1 cellular context compared by ENCODE assay signal in the genomic region with DNA sequence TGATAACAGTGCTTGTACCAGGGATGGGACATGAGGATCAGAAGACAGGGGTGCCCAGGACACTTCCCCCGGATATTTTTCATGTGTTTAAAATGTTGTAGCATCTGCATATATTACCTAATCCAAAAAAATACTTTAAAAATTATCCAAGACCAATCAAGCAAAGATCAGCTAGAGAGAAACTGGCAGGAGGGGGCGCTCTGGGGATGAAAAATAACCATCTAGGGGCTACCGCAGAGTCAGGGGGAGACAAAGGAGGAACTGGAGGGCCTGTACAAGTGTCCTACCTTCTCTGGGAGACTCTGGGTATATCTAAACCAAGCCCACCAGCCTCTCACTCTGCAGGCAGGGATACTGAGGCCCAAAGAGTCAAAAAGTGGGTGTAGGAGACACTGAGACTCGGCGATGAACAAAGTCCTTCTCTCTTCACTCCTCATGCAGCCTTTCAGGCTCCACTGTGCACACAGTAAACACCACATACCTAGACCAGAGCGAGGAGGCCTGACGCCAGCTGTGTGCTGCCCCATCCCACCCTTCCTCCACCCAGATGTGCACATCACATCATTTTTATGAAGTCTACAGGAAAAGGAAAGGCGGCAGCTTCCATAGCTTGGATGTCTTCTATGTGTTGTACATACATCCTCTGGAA.
TF ChIP-seq lines count a peak whose summit lies in the region.

No MANE protein-coding gene starts in this region.

TF ChIP-seq in A549, 52 proteins besides CTCF, POLR2A, EP300 and RAD21 (continued from another document):
- TF ChIP-seq, protein P1, sequence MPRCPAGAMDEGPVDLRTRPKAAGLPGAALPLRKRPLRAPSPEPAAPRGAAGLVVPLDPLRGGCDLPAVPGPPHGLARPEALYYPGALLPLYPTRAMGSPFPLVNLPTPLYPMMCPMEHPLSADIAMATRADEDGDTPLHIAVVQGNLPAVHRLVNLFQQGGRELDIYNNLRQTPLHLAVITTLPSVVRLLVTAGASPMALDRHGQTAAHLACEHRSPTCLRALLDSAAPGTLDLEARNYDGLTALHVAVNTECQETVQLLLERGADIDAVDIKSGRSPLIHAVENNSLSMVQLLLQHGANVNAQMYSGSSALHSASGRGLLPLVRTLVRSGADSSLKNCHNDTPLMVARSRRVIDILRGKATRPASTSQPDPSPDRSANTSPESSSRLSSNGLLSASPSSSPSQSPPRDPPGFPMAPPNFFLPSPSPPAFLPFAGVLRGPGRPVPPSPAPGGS (IDR thresholded peaks at IDR 0.05), result no peak
- TF ChIP-seq EHMT2 (IDR thresholded peaks at IDR 0.05; ENCODE audit: low read depth) (no peak), HOXA7 (CRISPR knock-in tag; IDR thresholded peaks at IDR 0.05) (no peak), HOXB5 (CRISPR knock-in tag; IDR thresholded peaks at IDR 0.05) (no peak), ZSCAN20 (CRISPR knock-in tag; IDR thresholded peaks at IDR 0.05) (no peak), NFE2L2 (conservative IDR thresholded peaks at IDR 0.05; ENCODE audit: low read length) (no peak), FOSB (CRISPR knock-in tag; IDR thresholded peaks at IDR 0.05) (no peak)
- TF ChIP-seq, protein P2, sequence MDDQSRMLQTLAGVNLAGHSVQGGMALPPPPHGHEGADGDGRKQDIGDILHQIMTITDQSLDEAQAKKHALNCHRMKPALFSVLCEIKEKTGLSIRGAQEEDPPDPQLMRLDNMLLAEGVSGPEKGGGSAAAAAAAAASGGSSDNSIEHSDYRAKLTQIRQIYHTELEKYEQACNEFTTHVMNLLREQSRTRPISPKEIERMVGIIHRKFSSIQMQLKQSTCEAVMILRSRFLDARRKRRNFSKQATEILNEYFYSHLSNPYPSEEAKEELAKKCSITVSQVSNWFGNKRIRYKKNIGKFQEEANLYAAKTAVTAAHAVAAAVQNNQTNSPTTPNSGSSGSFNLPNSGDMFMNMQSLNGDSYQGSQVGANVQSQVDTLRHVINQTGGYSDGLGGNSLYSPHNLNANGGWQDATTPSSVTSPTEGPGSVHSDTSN (IDR thresholded peaks at IDR 0.05), result no peak
- TF ChIP-seq, protein P3, sequence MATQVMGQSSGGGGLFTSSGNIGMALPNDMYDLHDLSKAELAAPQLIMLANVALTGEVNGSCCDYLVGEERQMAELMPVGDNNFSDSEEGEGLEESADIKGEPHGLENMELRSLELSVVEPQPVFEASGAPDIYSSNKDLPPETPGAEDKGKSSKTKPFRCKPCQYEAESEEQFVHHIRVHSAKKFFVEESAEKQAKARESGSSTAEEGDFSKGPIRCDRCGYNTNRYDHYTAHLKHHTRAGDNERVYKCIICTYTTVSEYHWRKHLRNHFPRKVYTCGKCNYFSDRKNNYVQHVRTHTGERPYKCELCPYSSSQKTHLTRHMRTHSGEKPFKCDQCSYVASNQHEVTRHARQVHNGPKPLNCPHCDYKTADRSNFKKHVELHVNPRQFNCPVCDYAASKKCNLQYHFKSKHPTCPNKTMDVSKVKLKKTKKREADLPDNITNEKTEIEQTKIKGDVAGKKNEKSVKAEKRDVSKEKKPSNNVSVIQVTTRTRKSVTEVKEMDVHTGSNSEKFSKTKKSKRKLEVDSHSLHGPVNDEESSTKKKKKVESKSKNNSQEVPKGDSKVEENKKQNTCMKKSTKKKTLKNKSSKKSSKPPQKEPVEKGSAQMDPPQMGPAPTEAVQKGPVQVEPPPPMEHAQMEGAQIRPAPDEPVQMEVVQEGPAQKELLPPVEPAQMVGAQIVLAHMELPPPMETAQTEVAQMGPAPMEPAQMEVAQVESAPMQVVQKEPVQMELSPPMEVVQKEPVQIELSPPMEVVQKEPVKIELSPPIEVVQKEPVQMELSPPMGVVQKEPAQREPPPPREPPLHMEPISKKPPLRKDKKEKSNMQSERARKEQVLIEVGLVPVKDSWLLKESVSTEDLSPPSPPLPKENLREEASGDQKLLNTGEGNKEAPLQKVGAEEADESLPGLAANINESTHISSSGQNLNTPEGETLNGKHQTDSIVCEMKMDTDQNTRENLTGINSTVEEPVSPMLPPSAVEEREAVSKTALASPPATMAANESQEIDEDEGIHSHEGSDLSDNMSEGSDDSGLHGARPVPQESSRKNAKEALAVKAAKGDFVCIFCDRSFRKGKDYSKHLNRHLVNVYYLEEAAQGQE (IDR thresholded peaks at IDR 0.05), result no peak
- TF ChIP-seq, protein P4, sequence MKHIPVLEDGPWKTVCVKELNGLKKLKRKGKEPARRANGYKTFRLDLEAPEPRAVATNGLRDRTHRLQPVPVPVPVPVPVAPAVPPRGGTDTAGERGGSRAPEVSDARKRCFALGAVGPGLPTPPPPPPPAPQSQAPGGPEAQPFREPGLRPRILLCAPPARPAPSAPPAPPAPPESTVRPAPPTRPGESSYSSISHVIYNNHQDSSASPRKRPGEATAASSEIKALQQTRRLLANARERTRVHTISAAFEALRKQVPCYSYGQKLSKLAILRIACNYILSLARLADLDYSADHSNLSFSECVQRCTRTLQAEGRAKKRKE (CRISPR knock-in tag; IDR thresholded peaks at IDR 0.05; ENCODE audit: low read depth), result no peak
- TF ChIP-seq, protein P5, sequence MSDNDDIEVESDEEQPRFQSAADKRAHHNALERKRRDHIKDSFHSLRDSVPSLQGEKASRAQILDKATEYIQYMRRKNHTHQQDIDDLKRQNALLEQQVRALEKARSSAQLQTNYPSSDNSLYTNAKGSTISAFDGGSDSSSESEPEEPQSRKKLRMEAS (IDR thresholded peaks at IDR 0.05), result no peak
